34 cellular contexts compared by ENCODE assay signal in the genomic region with DNA sequence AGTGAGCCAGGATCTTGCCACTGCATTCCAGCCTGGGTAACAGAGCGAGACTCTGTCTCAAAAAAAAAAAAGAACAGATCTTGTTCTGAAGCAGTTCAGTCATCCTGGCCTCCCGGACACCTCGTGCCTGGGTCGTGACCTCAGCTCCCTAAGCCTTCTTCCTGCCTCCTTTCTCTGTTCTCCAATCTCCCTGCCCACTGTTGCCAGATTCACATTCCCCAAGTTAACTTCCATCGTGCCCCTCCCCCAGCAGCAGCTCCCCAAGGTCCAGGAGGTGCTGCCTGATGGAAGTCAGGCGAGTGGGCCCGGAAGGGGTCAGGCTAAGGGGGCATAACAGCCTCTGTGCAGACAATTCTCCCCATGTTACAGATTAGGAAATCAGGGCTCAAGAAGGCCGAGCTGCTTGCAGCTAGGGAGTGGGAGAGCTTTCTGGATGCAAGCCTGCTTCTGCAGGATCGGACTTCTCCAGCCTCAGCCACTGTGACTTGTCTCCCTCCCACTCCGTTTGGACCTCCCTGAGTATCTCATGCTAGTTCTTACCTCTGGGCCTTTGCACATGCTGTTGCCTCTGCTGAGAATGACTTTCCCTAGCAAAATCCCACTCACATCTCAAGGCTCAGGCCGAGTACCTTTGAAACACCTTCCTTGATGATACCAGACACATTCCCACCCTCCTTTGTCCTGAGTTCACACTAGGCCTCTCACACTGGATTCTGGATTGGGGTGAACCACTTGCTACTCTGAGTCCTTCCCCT. TPM values are rescaled to one million over a fixed set of nuclear protein-coding genes. Genes with fewer than 3 reads are reported as not detected.
DNase-seq lines count a peak whose midpoint lies in the region; ATAC-seq, FAIRE-seq and TF ChIP-seq lines count a peak whose summit lies in the region.
"Had no signal": no experiment of that assay in that cellular context is flagged by ENCODE, and none has a peak within 500 bp of the region (broad histone marks: within the 10 kb centered on the region; RNA-seq: fewer than 3 reads in every experiment).

No MANE protein-coding gene starts in this region.

- TF ChIP-seq RAD21 in K562 (CRISPR knock-in tag; conservative IDR thresholded peaks at IDR 0.05 in 1 of 2, IDR thresholded peaks at IDR 0.05 in 1 of 2), result no peak

- in situ Hi-C loops in K562 (cut with MboI), result no loop called here

- peak overlapping the region; percentile 17 for H3K4me3 Mint-ChIP-seq in type B pancreatic cell
- H3K4me3 Mint-ChIP-seq: activated CD4-positive, alpha-beta T cell treated with anti-CD3 and anti-CD28 coated beads, Interleukin-2, amount 10 ng/mL, durations not matched to agents 24 days and 14 days; CD8-positive, alpha-beta memory T cell; memory B cell; stimulated activated naive CD8-positive, alpha-beta T cell treated with anti-CD3 and anti-CD28 coated beads, Interleukin-15, amount 100 ng/mL, for 72 hours had no signal

- POLR2A ChIA-PET in K562 (lab: Yijun Ruan, JAX), result interaction anchor here (0.5 kb wide), 1 partner anchor 175 kb away, joined by 3 read pairs; no protein-coding TSS in a partner anchor

- H3K4me1 ChIP-seq in left ventricle myocardium inferior, result peaks cover 34% of the 10 kb centered on the region
- H3K4me1 ChIP-seq in K562 (replicated peaks in 1 of 2; ENCODE audit: control insufficient read depth in 2 of 2, insufficient read depth in 2 of 2, low read length in 2 of 2), result peaks cover 13 to 30% of the 10 kb centered on the region in 2 experiments; a peak in 4 of 5 replicates
- H3K4me1 ChIP-seq in iPS-15b (ENCODE audit: control insufficient read depth, insufficient read depth, low read length), result no peaks in the 10 kb centered on the region
- H3K4me1 ChIP-seq: prostate gland had no signal

- ATAC-seq in left cardiac atrium, result no peak
- ATAC-seq in K562, result no peak
- ATAC-seq in HG02870 (IDR thresholded peaks at IDR 0.05; ENCODE audit: unreplicated experiment), result no peak
- ATAC-seq in sciatic nerve, result no peak
- ATAC-seq in HG03135 (IDR thresholded peaks at IDR 0.05; ENCODE audit: unreplicated experiment), result no peak
- ATAC-seq: gastrocnemius medialis; HCT116; left colon; stimulated activated naive CD8-positive, alpha-beta T cell treated with anti-CD3 and anti-CD28 coated beads, Interleukin-15, amount 100 ng/mL, for 72 hours had no signal

- no peaks in the 10 kb centered on the region for H3K9me3 ChIP-seq in left ventricle myocardium inferior (replicated peaks)
- no peaks in the 10 kb centered on the region for H3K9me3 ChIP-seq in K562 (replicated peaks; ENCODE audit: control insufficient read depth, insufficient read depth, low read depth, low read length)
- no peaks in the 10 kb centered on the region for H3K9me3 ChIP-seq in iPS-15b (ENCODE audit: control insufficient read depth, insufficient read depth, low read length)
- H3K9me3 ChIP-seq: gastrocnemius medialis, neutrophil, prostate gland, sigmoid colon, SJSA1, thoracic aorta, vagina had no signal

- H3K27ac ChIP-seq in left ventricle myocardium inferior (replicated peaks) (peak overlapping the region; percentile 30), K562 (ENCODE audit: extremely low read depth, low read depth, low read length) (no peak overlapping the region)
- H3K27ac ChIP-seq: neutrophil, prostate gland, sigmoid colon, SJSA1, thoracic aorta, vagina, WERI-Rb-1 had no signal

- H3K27ac Mint-ChIP-seq in type B pancreatic cell, result peak overlapping the region; percentile 80
- H3K27ac Mint-ChIP-seq: activated CD4-positive, alpha-beta T cell treated with anti-CD3 and anti-CD28 coated beads, Interleukin-2, amount 10 ng/mL, durations not matched to agents 24 days and 14 days; memory B cell had no signal

- no peak overlapping the region for H3K4me2 ChIP-seq in K562 (ENCODE audit: insufficient read depth, low read length)

- FAIRE-seq in K562 (lab: Jason Lieb, UNC), result no peak
- FAIRE-seq: A204.1, endometrium, GM12892 had no signal

- no peak for TF ChIP-seq EP300 in K562 (IDR thresholded peaks at IDR 0.05; ENCODE audit: low read length)

- no peaks in the 10 kb centered on the region for H4K20me1 ChIP-seq in K562 (replicated peaks; ENCODE audit: control insufficient read depth, insufficient read depth, low read length)

- H3K4me3 ChIP-seq in left ventricle myocardium inferior (no peak overlapping the region), K562 (no peak overlapping the region), iPS-15b (ENCODE audit: low read depth, low read length) (no peak overlapping the region)
- H3K4me3 ChIP-seq: gastrocnemius medialis, prostate gland, sigmoid colon, SJSA1, thoracic aorta, vagina had no signal

- H3K36me3 ChIP-seq in left ventricle myocardium inferior (peaks cover 30% of the 10 kb centered on the region), K562 (ENCODE audit: control insufficient read depth, insufficient read depth, low read length) (peaks cover 2% of the 10 kb centered on the region; the same call in 1 of the 3 replicates), iPS-15b (ENCODE audit: control insufficient read depth, insufficient read depth, low read length) (peaks cover 3% of the 10 kb centered on the region)
- H3K36me3 ChIP-seq: neutrophil, prostate gland had no signal

- H3K9me3 Mint-ChIP-seq in type B pancreatic cell, result no peaks in the 10 kb centered on the region
- H3K9me3 Mint-ChIP-seq: activated CD4-positive, alpha-beta T cell treated with anti-CD3 and anti-CD28 coated beads, Interleukin-2, amount 10 ng/mL, durations not matched to agents 24 days and 14 days; CD8-positive, alpha-beta memory T cell; memory B cell; stimulated activated naive CD8-positive, alpha-beta T cell treated with anti-CD3 and anti-CD28 coated beads, Interleukin-15, amount 100 ng/mL, for 72 hours had no signal

- H3K9me1 ChIP-seq in K562 (ENCODE audit: control insufficient read depth, insufficient read depth, low read length), result no peaks in the 10 kb centered on the region

- H3K27me3 ChIP-seq in left ventricle myocardium inferior (ENCODE audit: low read depth) (no peaks in the 10 kb centered on the region), K562 (ENCODE audit: control insufficient read depth in 2 of 2, insufficient read depth in 2 of 2, low read length in 2 of 2) (no peaks in the 10 kb centered on the region), iPS-15b (ENCODE audit: control insufficient read depth, insufficient read depth, low read length) (no peaks in the 10 kb centered on the region)
- H3K27me3 ChIP-seq: gastrocnemius medialis, neutrophil, sigmoid colon, SJSA1, vagina had no signal

- WGBS in K562 (ENCODE audit: insufficient coverage, low coverage, missing lambda C conversion rate), result 85% methylated on average over 4 of the region's 11 CpGs

- H3K9ac ChIP-seq in K562 (ENCODE audit: insufficient read depth in 1 of 2, low read depth in 2 of 2, low read length in 2 of 2) (peak overlapping the region in 1 of 2 experiments; percentile 52; a peak in 2 of 4 replicates), iPS-15b (ENCODE audit: low read depth, low read length) (peak overlapping the region; percentile 13)

- peaks cover 27% of the 10 kb centered on the region for H3K4me1 Mint-ChIP-seq in type B pancreatic cell (ENCODE audit: unreplicated experiment)
- H3K4me1 Mint-ChIP-seq: activated CD4-positive, alpha-beta T cell treated with anti-CD3 and anti-CD28 coated beads, Interleukin-2, amount 10 ng/mL, durations not matched to agents 24 days and 14 days; CD8-positive, alpha-beta memory T cell; memory B cell; stimulated activated naive CD8-positive, alpha-beta T cell treated with anti-CD3 and anti-CD28 coated beads, Interleukin-15, amount 100 ng/mL, for 72 hours had no signal

- no peak for TF ChIP-seq CTCF in left ventricle myocardium inferior (IDR thresholded peaks at IDR 0.05; ENCODE audit: borderline replicate concordance)
- no peak for TF ChIP-seq CTCF in K562 (IDR thresholded peaks at IDR 0.05 in 2 of 3, conservative IDR thresholded peaks at IDR 0.05 in 1 of 3; ENCODE audit: insufficient read depth in 2 of 3, low read depth in 1 of 3, low read length in 3 of 3)
- no peak for TF ChIP-seq CTCF in type B pancreatic cell (conservative IDR thresholded peaks at IDR 0.05)

- H3K79me2 ChIP-seq in K562 (ENCODE audit: control insufficient read depth, insufficient read depth, low read length), result no peaks in the 10 kb centered on the region

- DNase-seq in left ventricle myocardium inferior (no peak), left cardiac atrium (no peak), K562 (ENCODE audit: extremely low read depth in 1 of 4, low spot score in 3 of 4) (no peak), type B pancreatic cell (ENCODE audit: extremely low spot score, unreplicated experiment) (no peak), sciatic nerve (ENCODE audit: low spot score) (no peak)
- DNase-seq: activated CD4-positive, alpha-beta T cell treated with anti-CD3 and anti-CD28 coated beads, Interleukin-2, amount 10 ng/mL, durations not matched to agents 24 days and 14 days; activated CD8-positive, alpha-beta memory T cell treated with anti-CD3 and anti-CD28 coated beads for 24 hours; activated effector memory CD4-positive, alpha-beta T cell treated with Interleukin-2 at 50 U/mL for 16 hours; CD8-positive, alpha-beta memory T cell; DMS 273 treated with DMSO at 0.1 percent for 48 hours; gastrocnemius medialis; left colon; NCI-H1048; NCI-H1694; NCI-H446 treated with DMSO at 0.1 percent for 48 hours; RPMI8226; sigmoid colon; stimulated activated CD4-positive, alpha-beta T cell treated with anti-CD3 and anti-CD28 coated beads, Interleukin-12 subunit alpha, Interleukin-12 subunit beta, amount 100 ng/mL, for 4 hours; stimulated activated CD4-positive, alpha-beta T cell treated with anti-CD3 and anti-CD28 coated beads, Interleukin-2, amount 100 ng/mL, for 48 hours; stimulated activated naive CD8-positive, alpha-beta T cell treated with anti-CD3 and anti-CD28 coated beads, Interleukin-15, amount 100 ng/mL, for 72 hours; WERI-Rb-1 had no signal

- H3K36me3 Mint-ChIP-seq in type B pancreatic cell, result peaks cover 4% of the 10 kb centered on the region

- intact Hi-C loops in left ventricle myocardium inferior (cut with micrococcal nuclease) (no loop called here), left cardiac atrium (cut with DNase I) (no loop called here), K562 (cut with micrococcal nuclease) (no loop called here), sciatic nerve (cut with DNase I) (no loop called here)

- no peak overlapping the region for H2AFZ ChIP-seq in K562 (ENCODE audit: low read depth, low read length)

- CTCF ChIA-PET in K562 (lab: Yijun Ruan, JAX; ENCODE audit: low intra/inter-chr PET ratio), result no interaction called here

- no TSS peak for BruUV-seq in K562 (replicated peaks; lab: Mats Ljungman, UMichigan)

- no peaks in the 10 kb centered on the region for H3K27me3 Mint-ChIP-seq in type B pancreatic cell
- H3K27me3 Mint-ChIP-seq: activated CD4-positive, alpha-beta T cell treated with anti-CD3 and anti-CD28 coated beads, Interleukin-2, amount 10 ng/mL, durations not matched to agents 24 days and 14 days; CD8-positive, alpha-beta memory T cell; memory B cell; stimulated activated naive CD8-positive, alpha-beta T cell treated with anti-CD3 and anti-CD28 coated beads, Interleukin-15, amount 100 ng/mL, for 72 hours had no signal

- TF ChIP-seq POLR2A in K562 (conservative IDR thresholded peaks at IDR 0.05), result no peak

RNA-seq across cellular contexts. Expression of a gene that starts 14.3 kb away (rescaled TPM):
- 50.6 TPM for total RNA-seq in left ventricle myocardium inferior
- 10 to 100 TPM; 47.2 to 60.3 TPM for total RNA-seq in left cardiac atrium
- total RNA-seq in K562 (2011; cell fraction: chromatin; rRNA removed; ENCODE audit: low replicate concordance), result 16.3 and 42.3 TPM in 2 replicates
- total RNA-seq in K562 (2011; cell fraction: nucleolus; rRNA removed), result 20.4 and 25.5 TPM in 2 replicates
- 21.6 and 32.1 TPM in 2 replicates for total RNA-seq in K562 (2011; cell fraction: nucleoplasm; rRNA removed)
- total RNA-seq in K562 (2014; rRNA removed), result 8.4 and 9.6 TPM in 2 replicates
- 4.0 and 5.5 TPM in 2 replicates for total RNA-seq in K562 (2014; rRNA removed; fragmentation: Illumina TruSeq; extraction: Trizol)
- total RNA-seq in K562 (2015; rRNA removed; fragmentation: Illumina TruSeq; extraction: Trizol), result 6.2 and 6.7 TPM in 2 replicates
- 22.7 and 25.1 TPM in 2 replicates for total RNA-seq in K562 (2021)
- 4.9 and 12.2 TPM in 2 replicates for polyA plus RNA-seq in K562 (2011; rRNA removed)
- 8.3 and 11.2 TPM in 2 replicates for polyA plus RNA-seq in K562 (2011; cell fraction: cytosol; rRNA removed)
- 16.1 and 21.6 TPM in 2 replicates for polyA plus RNA-seq in K562 (2011; cell fraction: nucleus; rRNA removed)
- 14.8 and 20.5 TPM in 2 replicates for polyA plus RNA-seq in K562 (2012)
- polyA plus RNA-seq in K562 (2014; fragmentation: Illumina TruSeq; extraction: Trizol), result 14.2 and 16.4 TPM in 2 replicates
- polyA plus RNA-seq in K562 (2014; fragmentation: Nextera tagmentation; extraction: Ambion mirVana), result under 1 TPM; 0.31 to 0.38 TPM
- 10.1 and 14.1 TPM in 2 replicates for polyA plus RNA-seq in K562 (2014; rRNA removed)
- polyA minus RNA-seq in K562 (2011; rRNA and poly(A)+ RNA removed), result 6.7 and 7.8 TPM in 2 replicates
- polyA minus RNA-seq in K562 (2011; cell fraction: cytosol; rRNA and poly(A)+ RNA removed), result 12.2 and 15.7 TPM in 2 replicates
- 5.1 and 5.8 TPM in 2 replicates for polyA minus RNA-seq in K562 (2011; cell fraction: nucleus; rRNA and poly(A)+ RNA removed)
- 66.7 and 83.3 TPM in 2 replicates for total RNA-seq in type B pancreatic cell (ENCODE audit: low replicate concordance)
- 72.7 TPM for total RNA-seq in sciatic nerve

RNA-seq across cellular contexts. Expression of a gene that starts 30.1 kb away (rescaled TPM):
- 76.1 TPM for total RNA-seq in left ventricle myocardium inferior
- total RNA-seq in left cardiac atrium, result 10 to 100 TPM; 69.2 to 90.5 TPM
- 112 and 292 TPM in 2 replicates for total RNA-seq in K562 (2011; cell fraction: chromatin; rRNA removed; ENCODE audit: low replicate concordance)
- 149 and 193 TPM in 2 replicates for total RNA-seq in K562 (2011; cell fraction: nucleolus; rRNA removed)
- total RNA-seq in K562 (2011; cell fraction: nucleoplasm; rRNA removed), result 126 and 139 TPM in 2 replicates
- 41.3 and 55.7 TPM in 2 replicates for total RNA-seq in K562 (2014; rRNA removed)
- 18.0 and 22.5 TPM in 2 replicates for total RNA-seq in K562 (2014; rRNA removed; fragmentation: Illumina TruSeq; extraction: Trizol)
- 33.1 and 34.4 TPM in 2 replicates for total RNA-seq in K562 (2015; rRNA removed; fragmentation: Illumina TruSeq; extraction: Trizol)
- total RNA-seq in K562 (2021), result 61.0 and 62.8 TPM in 2 replicates
- polyA plus RNA-seq in K562 (2011; rRNA removed), result 64.0 and 77.0 TPM in 2 replicates
- 83.0 and 121 TPM in 2 replicates for polyA plus RNA-seq in K562 (2011; cell fraction: cytosol; rRNA removed)
- polyA plus RNA-seq in K562 (2011; cell fraction: nucleus; rRNA removed), result 148 and 215 TPM in 2 replicates
- polyA plus RNA-seq in K562 (2012), result 34.2 and 69.8 TPM in 2 replicates
- 64.0 and 73.3 TPM in 2 replicates for polyA plus RNA-seq in K562 (2014; fragmentation: Illumina TruSeq; extraction: Trizol)
- polyA plus RNA-seq in K562 (2014; fragmentation: Nextera tagmentation; extraction: Ambion mirVana), result 1 to 10 TPM; 2.7 to 3.8 TPM
- 65.6 and 70.0 TPM in 2 replicates for polyA plus RNA-seq in K562 (2014; rRNA removed)
- 36.0 and 61.3 TPM in 2 replicates for polyA minus RNA-seq in K562 (2011; rRNA and poly(A)+ RNA removed)
- 48.1 and 53.3 TPM in 2 replicates for polyA minus RNA-seq in K562 (2011; cell fraction: cytosol; rRNA and poly(A)+ RNA removed)
- polyA minus RNA-seq in K562 (2011; cell fraction: nucleus; rRNA and poly(A)+ RNA removed), result 48.2 and 49.9 TPM in 2 replicates
- 199 and 219 TPM in 2 replicates for total RNA-seq in type B pancreatic cell (ENCODE audit: low replicate concordance)
- total RNA-seq in sciatic nerve, result 184 TPM
